5 cellular contexts compared by ENCODE assay signal in the genomic region with DNA sequence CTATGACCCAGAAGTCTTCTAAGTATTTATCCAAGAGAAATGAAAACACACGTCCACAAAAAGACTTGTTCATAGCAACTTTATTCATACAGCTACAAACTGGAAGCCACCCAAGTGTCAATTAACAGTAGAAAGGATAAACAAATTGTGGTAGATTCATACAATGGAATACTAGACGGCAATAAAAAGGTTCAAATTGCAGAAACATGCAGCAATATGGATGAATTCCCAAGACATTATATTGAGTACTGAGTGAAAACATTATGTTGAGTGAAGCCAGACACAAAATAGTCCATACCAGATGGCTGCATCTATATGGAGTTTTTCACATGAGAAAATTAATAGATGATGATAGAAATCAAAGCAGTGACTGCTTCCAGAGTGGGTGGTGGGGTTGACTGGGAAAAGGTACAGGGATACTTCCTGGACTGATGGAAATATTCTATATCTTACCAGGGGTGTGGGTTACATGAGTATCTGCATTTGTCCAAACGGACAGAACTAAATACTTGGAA.
"Had no signal": no experiment of that assay in that cellular context is flagged by ENCODE, and none has a peak within 500 bp of the region (broad histone marks: within the 10 kb centered on the region; RNA-seq: fewer than 3 reads in every experiment).

No MANE protein-coding gene starts in this region.

- ATAC-seq: HCT116 had no signal

- DNase-seq: GM23248, GOT3, H7, IMR-90 had no signal
